In the genomic region with DNA sequence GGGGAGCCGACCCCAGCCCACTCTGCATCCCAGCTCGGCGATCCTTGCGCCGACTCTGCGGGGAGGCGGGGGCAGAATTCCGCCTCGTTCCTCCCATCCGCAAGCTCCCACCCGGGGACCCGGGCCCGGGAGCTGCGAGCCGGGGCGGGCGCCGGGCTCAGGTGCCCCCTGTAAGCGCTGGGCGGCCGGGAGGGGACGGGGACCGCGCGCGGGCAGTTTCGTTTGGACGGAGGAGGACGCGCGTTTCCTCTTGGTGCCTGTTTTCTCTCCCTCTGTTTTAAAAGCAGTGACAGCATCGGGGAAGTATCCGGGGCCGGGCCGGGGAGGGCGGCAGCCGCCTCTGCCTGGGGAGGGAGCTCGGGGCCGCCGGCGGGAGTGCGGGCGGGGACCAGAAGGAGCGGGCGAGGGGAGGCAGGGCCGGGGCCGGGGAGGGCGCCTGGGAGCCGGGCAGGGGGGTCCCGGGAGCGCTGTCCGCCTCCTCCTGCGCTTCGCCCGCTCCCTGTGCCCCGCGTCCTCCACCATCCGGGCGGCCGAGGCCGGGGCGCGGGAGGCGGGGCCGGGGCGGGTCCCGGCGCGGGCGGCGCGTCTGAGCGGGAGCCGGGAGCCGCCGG, we compare ENCODE assay signal across 8 cellular contexts. TPM values are rescaled to one million over a fixed set of nuclear protein-coding genes. Genes with fewer than 3 reads are reported as not detected.
DNase-seq lines count a peak whose midpoint lies in the region; ATAC-seq and TF ChIP-seq lines count a peak whose summit lies in the region.

No MANE protein-coding gene starts in this region.

- no peaks in the 10 kb centered on the region for H3K36me3 Mint-ChIP-seq in activated T-cell treated with anti-CD3 and anti-CD28 coated beads, Interleukin-2, amount 50 U/mL, for 72 hours (ENCODE audit: insufficient read depth in 2 of 2)
- no peaks in the 10 kb centered on the region for H3K36me3 Mint-ChIP-seq in neural progenitor cell

- CTCF ChIA-PET in IMR-90 (lab: Yijun Ruan, JAX) = no interaction called here

- no peak overlapping the region for H4K5ac ChIP-seq in IMR-90 (ENCODE audit: low read depth, low read length)

- peak overlapping the region; percentile 91 for H2AFZ ChIP-seq in IMR-90 (replicated peaks; ENCODE audit: low read length, poor library complexity)
- H2AFZ ChIP-seq in neural progenitor cell (replicated peaks) = peak overlapping the region; percentile 88

- peak overlapping the region; percentile 19 for H3K4me3 ChIP-seq in AG09309 (ENCODE audit: control insufficient read depth, low read depth, low read length)
- H3K4me3 ChIP-seq in IMR-90 (ENCODE audit: insufficient read depth, low read depth, low read length) = peak overlapping the region; percentile 89
- peak overlapping the region; percentile 51 for H3K4me3 ChIP-seq in fibroblast of the aortic adventitia (ENCODE audit: low read depth, low read length)
- peak overlapping the region; percentile 68 for H3K4me3 ChIP-seq in neural progenitor cell

- peaks cover 41% of the 10 kb centered on the region for H3K27me3 Mint-ChIP-seq in activated T-cell treated with anti-CD3 and anti-CD28 coated beads, Interleukin-2, amount 50 U/mL, for 72 hours (ENCODE audit: low read depth)
- H3K27me3 Mint-ChIP-seq in neural progenitor cell (ENCODE audit: insufficient read depth, low read depth) = peaks cover 44% of the 10 kb centered on the region

- dilution Hi-C loops in IMR-90 (cut with HindIII; ENCODE audit: low sequenced_read_pairs, unreplicated experiment) = no loop called here

- TF ChIP-seq POLR2A in IMR-90 (IDR thresholded peaks at IDR 0.05; ENCODE audit: low read depth, low read length) = no peak

- no peak overlapping the region for H2BK5ac ChIP-seq in IMR-90 (ENCODE audit: low read depth, low read length, poor library complexity, severe bottlenecking)

- peak overlapping the region; percentile 85 for H2AK9ac ChIP-seq in IMR-90 (replicated peaks; ENCODE audit: low read depth, low read length, poor library complexity)

- H2AK5ac ChIP-seq in IMR-90 (ENCODE audit: low read depth, low read length) = no peak overlapping the region

- peak overlapping the region; percentile 9; the same call in 1 of the 2 replicates for H3K27ac ChIP-seq in IMR-90 (ENCODE audit: insufficient read depth, low read length)
- no peak overlapping the region for H3K27ac ChIP-seq in neural progenitor cell

- H3K9me3 ChIP-seq in IMR-90 (ENCODE audit: control insufficient read depth, insufficient read depth, low read length) (no peaks in the 10 kb centered on the region), neural progenitor cell (ENCODE audit: low read depth) (no peaks in the 10 kb centered on the region)

- no peak overlapping the region for H2BK15ac ChIP-seq in IMR-90 (ENCODE audit: low read depth, low read length)

- H4K20me1 ChIP-seq in IMR-90 (ENCODE audit: insufficient read depth, low read length) = peaks cover 4% of the 10 kb centered on the region; the same call in 1 of the 2 replicates
- H4K20me1 ChIP-seq in neural progenitor cell (ENCODE audit: low read depth) = peaks cover 25% of the 10 kb centered on the region

- in situ Hi-C loops in IMR-90 (cut with MboI; ENCODE audit: low sequenced_read_pairs) = loop anchor here (10.0 kb wide), 1 partner anchor 162 kb away; no protein-coding TSS in a partner anchor
- in situ Hi-C loops in G401 (cut with HindIII; ENCODE audit: low sequenced_read_pairs) = no loop called here

- peaks cover 22% of the 10 kb centered on the region for H3K4me1 Mint-ChIP-seq in activated T-cell treated with anti-CD3 and anti-CD28 coated beads, Interleukin-2, amount 50 U/mL, for 72 hours (ENCODE audit: low read depth)
- H3K4me1 Mint-ChIP-seq in neural progenitor cell = peaks cover 25% of the 10 kb centered on the region

- POLR2A ChIA-PET in IMR-90 (lab: Charles Lee; ENCODE audit: unreplicated experiment) = no interaction called here

- peak overlapping the region; percentile 41 to 63 for H3K4me3 Mint-ChIP-seq in activated T-cell treated with anti-CD3 and anti-CD28 coated beads, Interleukin-2, amount 50 U/mL, for 72 hours
- peak overlapping the region; percentile 63 for H3K4me3 Mint-ChIP-seq in neural progenitor cell

- peaks cover 24% of the 10 kb centered on the region for H3F3A ChIP-seq in neural progenitor cell (ENCODE audit: low read depth)

- DNase-seq in AG09309 (ENCODE audit: low read depth) (no peak), IMR-90 (peak; percentile 49), fibroblast of the aortic adventitia (ENCODE audit: low read depth) (peak; percentile 15), neural progenitor cell (ENCODE audit: low spot score) (peak; percentile 72), G401 (ENCODE audit: low spot score) (no peak), NCI-H2171 treated with DMSO at 0.1 percent for 48 hours (lab: John Stamatoyannopoulos, UW) (no peak)
- DNase-seq in activated T-cell treated with anti-CD3 and anti-CD28 coated beads, Interleukin-2, amount 50 U/mL, for 72 hours = peak; percentile 43 to 55

- 1% methylated on average over 14 of the region's 76 CpGs; no CpG with 5 or more reads in 1 of the 2 experiments for WGBS in IMR-90 (ENCODE audit: extremely low coverage in 2 of 2, insufficient read length in 1 of 2), 2 experiments

- peak; percentile 79 for ATAC-seq in IMR-90 (ENCODE audit: low read depth)
- ATAC-seq in activated T-cell treated with anti-CD3 and anti-CD28 coated beads, Interleukin-2, amount 50 U/mL, for 72 hours (replicated peaks in 1 of 2) = peak; percentile 61 to 76
- ATAC-seq in HG03196 (IDR thresholded peaks at IDR 0.05; ENCODE audit: unreplicated experiment) = no peak

- H3K9ac ChIP-seq in IMR-90 (ENCODE audit: low read depth, low read length) (no peak overlapping the region), neural progenitor cell (no peak overlapping the region)

- TF ChIP-seq RAD21 in IMR-90 (IDR thresholded peaks at IDR 0.05; ENCODE audit: low read length) = no peak

- no peak overlapping the region for H3K4ac ChIP-seq in IMR-90 (ENCODE audit: low read depth, low read length)

- no peaks in the 10 kb centered on the region for H3K79me2 ChIP-seq in neural progenitor cell (ENCODE audit: low read depth)

- peak overlapping the region; percentile 22; the same call in 1 of the 2 replicates for H2BK120ac ChIP-seq in IMR-90 (ENCODE audit: low read depth, low read length)

- H4K91ac ChIP-seq in IMR-90 (ENCODE audit: insufficient read depth, low read depth, low read length) = no peak overlapping the region; the same call in 1 of the 2 replicates

- H3K27me3 ChIP-seq in IMR-90 (ENCODE audit: control insufficient read depth, insufficient read depth, low read length) (no peaks in the 10 kb centered on the region; the same call in 1 of the 2 replicates), neural progenitor cell (peaks cover 75% of the 10 kb centered on the region)

- H3K9me3 Mint-ChIP-seq in activated T-cell treated with anti-CD3 and anti-CD28 coated beads, Interleukin-2, amount 50 U/mL, for 72 hours = no peaks in the 10 kb centered on the region
- no peaks in the 10 kb centered on the region for H3K9me3 Mint-ChIP-seq in neural progenitor cell

- BruUV-seq in IMR-90 (replicated peaks; lab: Mats Ljungman, UMichigan) = no TSS peak

- H3K14ac ChIP-seq in IMR-90 (replicated peaks; ENCODE audit: low read depth, low read length) = no peak overlapping the region

- no peaks in the 10 kb centered on the region for H3K36me3 ChIP-seq in IMR-90 (ENCODE audit: control insufficient read depth, insufficient read depth, low read length)
- no peaks in the 10 kb centered on the region for H3K36me3 ChIP-seq in neural progenitor cell

- peak overlapping the region; percentile 68 for H3K4me2 ChIP-seq in IMR-90 (ENCODE audit: low read depth, low read length)
- peak overlapping the region; percentile 79 for H3K4me2 ChIP-seq in neural progenitor cell

- peaks cover 4% of the 10 kb centered on the region; the same call in 1 of the 2 replicates for H3K9me1 ChIP-seq in IMR-90 (ENCODE audit: insufficient read depth, low read length)

- H4K8ac ChIP-seq in IMR-90 (ENCODE audit: low read depth in 2 of 2, low read length in 2 of 2) = peak overlapping the region in 1 of 2 experiments; percentile 15; a peak in 2 of 4 replicates

- H3K27ac Mint-ChIP-seq in activated T-cell treated with anti-CD3 and anti-CD28 coated beads, Interleukin-2, amount 50 U/mL, for 72 hours = no peak overlapping the region
- no peak overlapping the region for H3K27ac Mint-ChIP-seq in neural progenitor cell

- H2BK20ac ChIP-seq in IMR-90 (ENCODE audit: low read depth, low read length) = no peak overlapping the region

- peaks cover 9 to 33% of the 10 kb centered on the region in 2 experiments for H3K79me1 ChIP-seq in IMR-90 (ENCODE audit: low read depth in 1 of 2, low read length in 2 of 2)

- H3K18ac ChIP-seq in IMR-90 (ENCODE audit: low read depth, low read length) = no peak overlapping the region

- H3K56ac ChIP-seq in IMR-90 (ENCODE audit: extremely low read depth, insufficient read depth, low read length) = no peak overlapping the region

- H3K4me1 ChIP-seq in IMR-90 (ENCODE audit: control insufficient read depth, insufficient read depth, low read length) (peaks cover 2% of the 10 kb centered on the region; the same call in 1 of the 2 replicates), neural progenitor cell (peaks cover 19% of the 10 kb centered on the region)

- intact Hi-C loops in IMR-90 (cut with micrococcal nuclease) = loop anchor here (5.0 kb wide), 1 partner anchor 149 kb away; no protein-coding TSS in a partner anchor

- TF ChIP-seq CTCF in AG09309 (IDR thresholded peaks at IDR 0.05; ENCODE audit: control insufficient read depth, insufficient read depth, low read depth, low read length, missing control alignments) (no peak), IMR-90 (conservative IDR thresholded peaks at IDR 0.05; ENCODE audit: low read depth, low read length) (no peak), fibroblast of the aortic adventitia (IDR thresholded peaks at IDR 0.05; ENCODE audit: insufficient read depth, low read length) (no peak), neural progenitor cell (IDR thresholded peaks at IDR 0.05) (no peak)

- no peak overlapping the region for H3K23ac ChIP-seq in IMR-90 (ENCODE audit: low read depth, low read length)

RNA-seq across cellular contexts. Expression of a gene that starts 57.0 kb away (rescaled TPM):
- total RNA-seq in IMR-90 (2012; rRNA removed) (4.7 and 5.7 TPM in 2 replicates), fibroblast of the aortic adventitia (ENCODE audit: low replicate concordance) (1.5 and 5.0 TPM in 2 replicates), neural progenitor cell (ENCODE audit: low replicate concordance) (3.8 and 4.1 TPM in 2 replicates)
- polyA plus RNA-seq in IMR-90 (2012; rRNA removed) = 7.5 and 8.6 TPM in 2 replicates
- 3.4 and 3.8 TPM in 2 replicates for polyA plus RNA-seq in IMR-90 (2012; cell fraction: cytosol; rRNA removed)
- 28.2 and 37.6 TPM in 2 replicates for polyA plus RNA-seq in IMR-90 (2012; cell fraction: nucleus; rRNA removed; ENCODE audit: low replicate concordance)
- total RNA-seq in activated T-cell treated with anti-CD3 and anti-CD28 coated beads, Interleukin-2, amount 50 U/mL, for 72 hours = 1 to 10 TPM in 1 of 2 donors, under 1 TPM in 1; 0.50 to 3.1 TPM
- total RNA-seq in G401 (2014; rRNA removed; shearing (Covaris generic)) = 1.9 and 6.0 TPM in 2 replicates

Comparison
In these comparisons a context has a peak if more than half of its experiments do, and no peak if none do; other contexts are left out.
1. DNase-seq: peak in IMR-90 (single experiment), activated T-cell treated with anti-CD3 and anti-CD28 coated beads, Interleukin-2, amount 50 U/mL, for 72 hours (2 of 2), fibroblast of the aortic adventitia (single experiment) and neural progenitor cell (single experiment); none in AG09309 (single experiment), G401 (single experiment) and NCI-H2171 treated with DMSO at 0.1 percent for 48 hours (single experiment).
2. H3K4me3 ChIP-seq: peak in every context shown above with its lines; median percentile 89 in IMR-90; 68 in neural progenitor cell; 51 in fibroblast of the aortic adventitia; 19 in AG09309.